ENCODE assay signal across 1 cellular context in the genomic region with DNA sequence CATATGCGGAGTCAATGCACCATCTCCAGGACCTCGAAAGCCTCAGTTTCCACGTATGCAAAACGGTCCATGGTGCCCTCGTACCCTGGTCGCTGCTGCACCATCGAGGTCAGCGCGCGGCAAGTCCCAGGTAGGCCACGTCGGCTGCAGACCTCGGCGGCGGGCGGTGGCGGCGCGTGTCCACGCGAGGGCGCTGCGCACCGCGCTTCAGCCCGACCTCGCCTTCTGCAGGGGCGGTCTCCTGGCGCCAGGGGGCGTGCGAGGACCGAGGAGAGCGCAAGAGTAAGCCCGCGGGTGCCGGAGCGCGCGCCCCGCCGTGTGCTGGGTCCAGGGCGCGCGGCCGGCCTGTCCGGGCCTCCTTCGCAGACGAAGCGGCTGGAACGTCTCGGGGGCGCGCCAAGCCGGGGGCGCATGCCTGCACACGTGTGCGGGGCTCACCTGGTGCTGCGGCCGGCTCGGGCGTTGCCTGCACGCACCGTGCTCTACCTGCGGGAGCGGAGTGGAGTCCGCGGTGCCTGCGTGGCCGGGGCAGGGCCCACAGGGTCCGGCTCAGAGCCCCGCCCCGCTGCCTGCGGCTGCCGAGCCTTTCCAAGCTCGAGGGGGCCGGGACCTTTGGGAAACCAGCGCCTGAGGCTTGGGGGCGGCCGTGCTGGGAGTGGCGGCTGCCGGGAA.
TF ChIP-seq lines count a peak whose summit lies in the region.

No MANE protein-coding gene starts in this region.

TF ChIP-seq in HepG2, 621 proteins besides CTCF, POLR2A, EP300 and RAD21 (continued from another document and continues in another):
- TF ChIP-seq ATF7 (IDR thresholded peaks at IDR 0.05) (no peak), ATF7 (CRISPR knock-in tag; IDR thresholded peaks at IDR 0.05) (no peak), ZNF605 (CRISPR knock-in tag; IDR thresholded peaks at IDR 0.05) (no peak), SMAD1 (CRISPR knock-in tag; IDR thresholded peaks at IDR 0.05; ENCODE audit: borderline replicate concordance, low read depth) (peak; percentile 84), PHF20 (CRISPR knock-in tag; IDR thresholded peaks at IDR 0.05) (no peak; the same call in 1 of the 2 replicates), ZNF766 (CRISPR knock-in tag; IDR thresholded peaks at IDR 0.05; ENCODE audit: borderline replicate concordance) (peak; percentile 79; the same call in 1 of the 2 replicates), ZNF337 (CRISPR knock-in tag; IDR thresholded peaks at IDR 0.05; ENCODE audit: borderline replicate concordance, low read depth) (no peak), HOMEZ (CRISPR knock-in tag; IDR thresholded peaks at IDR 0.05; ENCODE audit: low read depth) (no peak), PLRG1 (conservative IDR thresholded peaks at IDR 0.05) (no peak), ZSCAN5A (CRISPR knock-in tag; IDR thresholded peaks at IDR 0.05; ENCODE audit: borderline replicate concordance) (0 out of 2 replicates have a peak, but pooled peaks have one; percentile 38), SNRNP70 (IDR thresholded peaks at IDR 0.05; ENCODE audit: low read depth, low read length) (no peak), JUN (CRISPR knock-in tag; IDR thresholded peaks at IDR 0.05) (no peak), ARNT2 (CRISPR knock-in tag; IDR thresholded peaks at IDR 0.05; ENCODE audit: low read depth) (peak; percentile 74; the same call in 1 of the 2 replicates), ZEB1 (IDR thresholded peaks at IDR 0.05; ENCODE audit: insufficient replicate concordance, low read depth) (no peak), NCOR1 (IDR thresholded peaks at IDR 0.05; ENCODE audit: borderline replicate concordance, low read length) (no peak), HDAC6 (IDR thresholded peaks at IDR 0.05; ENCODE audit: low read depth, low read length) (no peak), ATF6 (CRISPR knock-in tag; conservative IDR thresholded peaks at IDR 0.05) (no peak), ZFYVE20 (CRISPR knock-in tag; IDR thresholded peaks at IDR 0.05; ENCODE audit: borderline replicate concordance, low read depth) (no peak), ZNF703 (CRISPR knock-in tag; IDR thresholded peaks at IDR 0.05; ENCODE audit: borderline replicate concordance) (no peak), DBP (CRISPR knock-in tag; IDR thresholded peaks at IDR 0.05; ENCODE audit: not compliant biosample characterization) (peak; percentile 87), ZNF510 (CRISPR knock-in tag; IDR thresholded peaks at IDR 0.05; ENCODE audit: low read depth) (no peak), ZNF10 (CRISPR knock-in tag; IDR thresholded peaks at IDR 0.05; ENCODE audit: borderline replicate concordance, low read depth) (no peak), ZNF224 (CRISPR knock-in tag; IDR thresholded peaks at IDR 0.05) (no peak), NFKBIZ (CRISPR knock-in tag; IDR thresholded peaks at IDR 0.05) (no peak), ISL2 (CRISPR knock-in tag; IDR thresholded peaks at IDR 0.05) (0 out of 2 replicates have a peak, but pooled peaks have one; percentile 28), TCF7 (IDR thresholded peaks at IDR 0.05; ENCODE audit: low read depth) (no peak), KMT2B (CRISPR knock-in tag; IDR thresholded peaks at IDR 0.05) (no peak), CCAR2 (optimal IDR thresholded peaks at IDR 0.05; ENCODE audit: low read depth, low read length) (no peak), ZFP90 (CRISPR knock-in tag; IDR thresholded peaks at IDR 0.05; ENCODE audit: borderline replicate concordance) (peak; percentile 64; the same call in 1 of the 2 replicates), MIXL1 (CRISPR knock-in tag; IDR thresholded peaks at IDR 0.05) (0 out of 2 replicates have a peak, but pooled peaks have one; percentile 33), ZNF350 (CRISPR knock-in tag; IDR thresholded peaks at IDR 0.05; ENCODE audit: borderline replicate concordance, low read depth) (no peak), ZNF570 (CRISPR knock-in tag; IDR thresholded peaks at IDR 0.05; ENCODE audit: borderline replicate concordance) (no peak), KLF16 (CRISPR knock-in tag; IDR thresholded peaks at IDR 0.05) (no peak), NCOA5 (CRISPR knock-in tag; IDR thresholded peaks at IDR 0.05) (no peak), MTF1 (CRISPR knock-in tag; IDR thresholded peaks at IDR 0.05) (no peak), SRSF4 (IDR thresholded peaks at IDR 0.05; ENCODE audit: low read depth, low read length, poor library complexity, severe bottlenecking) (peak; percentile 42), NCOA2 (CRISPR knock-in tag; IDR thresholded peaks at IDR 0.05) (no peak; the same call in 1 of the 2 replicates), MNT (IDR thresholded peaks at IDR 0.05) (no peak), SP4 (CRISPR knock-in tag; IDR thresholded peaks at IDR 0.05) (peak; percentile 86), RBAK (CRISPR knock-in tag; IDR thresholded peaks at IDR 0.05) (no peak), KDM5B (CRISPR knock-in tag; IDR thresholded peaks at IDR 0.05; ENCODE audit: borderline replicate concordance) (peak; percentile 65; the same call in 1 of the 2 replicates), ZNF101 (CRISPR knock-in tag; IDR thresholded peaks at IDR 0.05; ENCODE audit: borderline replicate concordance, low read depth) (no peak), HOXA7 (CRISPR knock-in tag; IDR thresholded peaks at IDR 0.05) (no peak), SPEN (CRISPR knock-in tag; IDR thresholded peaks at IDR 0.05; ENCODE audit: low read depth) (peak; percentile 78), ZNF615 (CRISPR knock-in tag; IDR thresholded peaks at IDR 0.05; ENCODE audit: borderline replicate concordance) (no peak), REL (CRISPR knock-in tag; conservative IDR thresholded peaks at IDR 0.05) (peak; percentile 82; the same call in 1 of the 2 replicates), ZFY (CRISPR knock-in tag; IDR thresholded peaks at IDR 0.05) (peak; percentile 80), ZNF792 (CRISPR knock-in tag; IDR thresholded peaks at IDR 0.05) (no peak), MLX (CRISPR knock-in tag; IDR thresholded peaks at IDR 0.05) (no peak), TARDBP (CRISPR knock-in tag; IDR thresholded peaks at IDR 0.05) (no peak)
- TF ChIP-seq, protein P1, sequence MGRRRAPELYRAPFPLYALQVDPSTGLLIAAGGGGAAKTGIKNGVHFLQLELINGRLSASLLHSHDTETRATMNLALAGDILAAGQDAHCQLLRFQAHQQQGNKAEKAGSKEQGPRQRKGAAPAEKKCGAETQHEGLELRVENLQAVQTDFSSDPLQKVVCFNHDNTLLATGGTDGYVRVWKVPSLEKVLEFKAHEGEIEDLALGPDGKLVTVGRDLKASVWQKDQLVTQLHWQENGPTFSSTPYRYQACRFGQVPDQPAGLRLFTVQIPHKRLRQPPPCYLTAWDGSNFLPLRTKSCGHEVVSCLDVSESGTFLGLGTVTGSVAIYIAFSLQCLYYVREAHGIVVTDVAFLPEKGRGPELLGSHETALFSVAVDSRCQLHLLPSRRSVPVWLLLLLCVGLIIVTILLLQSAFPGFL (CRISPR knock-in tag; IDR thresholded peaks at IDR 0.05): no peak
- TF ChIP-seq, protein P2, sequence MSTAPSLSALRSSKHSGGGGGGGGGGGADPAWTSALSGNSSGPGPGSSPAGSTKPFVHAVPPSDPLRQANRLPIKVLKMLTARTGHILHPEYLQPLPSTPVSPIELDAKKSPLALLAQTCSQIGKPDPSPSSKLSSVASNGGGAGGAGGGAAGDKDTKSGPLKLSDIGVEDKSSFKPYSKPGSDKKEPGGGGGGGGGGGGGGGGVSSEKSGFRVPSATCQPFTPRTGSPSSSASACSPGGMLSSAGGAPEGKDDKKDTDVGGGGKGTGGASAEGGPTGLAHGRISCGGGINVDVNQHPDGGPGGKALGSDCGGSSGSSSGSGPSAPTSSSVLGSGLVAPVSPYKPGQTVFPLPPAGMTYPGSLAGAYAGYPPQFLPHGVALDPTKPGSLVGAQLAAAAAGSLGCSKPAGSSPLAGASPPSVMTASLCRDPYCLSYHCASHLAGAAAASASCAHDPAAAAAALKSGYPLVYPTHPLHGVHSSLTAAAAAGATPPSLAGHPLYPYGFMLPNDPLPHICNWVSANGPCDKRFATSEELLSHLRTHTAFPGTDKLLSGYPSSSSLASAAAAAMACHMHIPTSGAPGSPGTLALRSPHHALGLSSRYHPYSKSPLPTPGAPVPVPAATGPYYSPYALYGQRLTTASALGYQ (CRISPR knock-in tag; IDR thresholded peaks at IDR 0.05): no peak; the same call in 1 of the 2 replicates
- TF ChIP-seq, protein P3, sequence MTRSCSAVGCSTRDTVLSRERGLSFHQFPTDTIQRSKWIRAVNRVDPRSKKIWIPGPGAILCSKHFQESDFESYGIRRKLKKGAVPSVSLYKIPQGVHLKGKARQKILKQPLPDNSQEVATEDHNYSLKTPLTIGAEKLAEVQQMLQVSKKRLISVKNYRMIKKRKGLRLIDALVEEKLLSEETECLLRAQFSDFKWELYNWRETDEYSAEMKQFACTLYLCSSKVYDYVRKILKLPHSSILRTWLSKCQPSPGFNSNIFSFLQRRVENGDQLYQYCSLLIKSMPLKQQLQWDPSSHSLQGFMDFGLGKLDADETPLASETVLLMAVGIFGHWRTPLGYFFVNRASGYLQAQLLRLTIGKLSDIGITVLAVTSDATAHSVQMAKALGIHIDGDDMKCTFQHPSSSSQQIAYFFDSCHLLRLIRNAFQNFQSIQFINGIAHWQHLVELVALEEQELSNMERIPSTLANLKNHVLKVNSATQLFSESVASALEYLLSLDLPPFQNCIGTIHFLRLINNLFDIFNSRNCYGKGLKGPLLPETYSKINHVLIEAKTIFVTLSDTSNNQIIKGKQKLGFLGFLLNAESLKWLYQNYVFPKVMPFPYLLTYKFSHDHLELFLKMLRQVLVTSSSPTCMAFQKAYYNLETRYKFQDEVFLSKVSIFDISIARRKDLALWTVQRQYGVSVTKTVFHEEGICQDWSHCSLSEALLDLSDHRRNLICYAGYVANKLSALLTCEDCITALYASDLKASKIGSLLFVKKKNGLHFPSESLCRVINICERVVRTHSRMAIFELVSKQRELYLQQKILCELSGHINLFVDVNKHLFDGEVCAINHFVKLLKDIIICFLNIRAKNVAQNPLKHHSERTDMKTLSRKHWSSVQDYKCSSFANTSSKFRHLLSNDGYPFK (CRISPR knock-in tag; IDR thresholded peaks at IDR 0.05; ENCODE audit: borderline replicate concordance): no peak
